18 cellular contexts compared by ENCODE assay signal in the genomic region with DNA sequence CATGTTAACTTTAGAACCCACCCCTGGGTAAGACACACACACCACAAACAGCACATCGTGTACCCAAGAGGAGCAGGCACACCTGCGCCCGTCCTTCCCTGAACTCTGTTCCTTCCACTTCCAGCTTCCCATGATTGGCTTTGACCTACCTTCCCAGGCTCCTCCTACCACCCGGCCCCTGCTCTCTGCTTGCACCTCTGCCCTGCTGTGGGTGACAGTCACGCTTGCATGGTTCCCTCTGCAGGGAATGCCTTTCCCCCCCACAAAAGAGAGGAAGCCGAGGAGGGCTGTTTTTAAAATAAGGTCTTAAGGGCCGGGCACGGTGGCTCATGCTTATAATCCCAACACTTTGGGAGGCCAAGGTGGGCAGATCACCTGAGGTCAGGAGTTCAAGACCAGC. TPM values are rescaled to one million over a fixed set of nuclear protein-coding genes. Genes with fewer than 3 reads are reported as not detected.
A peak's percentile ranks its signal among the peaks of the same experiment; 100 is the strongest.
DNase-seq lines count a peak whose midpoint lies in the region; ATAC-seq, FAIRE-seq and TF ChIP-seq lines count a peak whose summit lies in the region.
"Had no signal": no experiment of that assay in that cellular context is flagged by ENCODE, and none has a peak within 500 bp of the region (broad histone marks: within the 10 kb centered on the region; RNA-seq: fewer than 3 reads in every experiment).

No MANE protein-coding gene starts in this region.

- H3K27ac Mint-ChIP-seq in stimulated activated memory B cell treated with anti-CD40 and anti-IgM and Interleukin-4, amounts not matched to agents 10 μg/mL and 1 μg/mL and 100 μg/mL, for 72 hours: peak overlapping the region; percentile 10
- H3K27ac Mint-ChIP-seq in activated CD4-positive, alpha-beta T cell treated with anti-CD3 and anti-CD28 coated beads for 36 hours: no peak overlapping the region
- H3K27ac Mint-ChIP-seq: CD4-positive, alpha-beta memory T cell; HFFc6 had no signal

- H3K9me3 ChIP-seq in IMR-90 (ENCODE audit: control insufficient read depth, insufficient read depth, low read length) (no peaks in the 10 kb centered on the region), GM12878 (replicated peaks; ENCODE audit: control insufficient read depth, insufficient read depth, low read length) (no peaks in the 10 kb centered on the region), neuronal stem cell (replicated peaks in 1 of 2; ENCODE audit: control insufficient read depth in 2 of 2, insufficient read depth in 1 of 2, low read depth in 1 of 2, low read length in 2 of 2) (no peaks in the 10 kb centered on the region)
- H3K9me3 ChIP-seq: A549, BE2C, HAP-1 had no signal

- SMC1A ChIA-PET in GM12878 (lab: Charles Lee; ENCODE audit: uncharacterized antibody, unreplicated experiment): interaction anchor here (1.0 kb wide), 2 partner anchors 48 to 143 kb away, joined by 3 read pairs; no protein-coding TSS in a partner anchor

- no peaks in the 10 kb centered on the region for H3K9me3 Mint-ChIP-seq in stimulated activated memory B cell treated with anti-CD40 and anti-IgM and Interleukin-4, amounts not matched to agents 10 μg/mL and 1 μg/mL and 100 μg/mL, for 72 hours
- no peaks in the 10 kb centered on the region for H3K9me3 Mint-ChIP-seq in activated CD4-positive, alpha-beta T cell treated with anti-CD3 and anti-CD28 coated beads for 36 hours (ENCODE audit: low read depth)
- H3K9me3 Mint-ChIP-seq: HFFc6, IgD-negative memory B cell had no signal

- RAD21 ChIA-PET in GM12878 (lab: Charles Lee; ENCODE audit: unreplicated experiment): no interaction called here

- TF ChIP-seq RAD21 in IMR-90 (IDR thresholded peaks at IDR 0.05; ENCODE audit: low read length): no peak
- no peak for TF ChIP-seq RAD21 in GM12878 (IDR thresholded peaks at IDR 0.05; ENCODE audit: insufficient read depth, low read depth, low read length)

- H4K8ac ChIP-seq in IMR-90 (ENCODE audit: low read depth in 2 of 2, low read length in 2 of 2) (no peak overlapping the region), neuronal stem cell (ENCODE audit: low read depth, low read length) (no peak overlapping the region)

- H3K27ac ChIP-seq in IMR-90 (ENCODE audit: insufficient read depth, low read length) (no peak overlapping the region), GM12878 (ENCODE audit: control insufficient read depth, insufficient read depth) (no peak overlapping the region), neuronal stem cell (replicated peaks; ENCODE audit: low read length) (no peak overlapping the region)
- H3K27ac ChIP-seq: A549, C4-2B had no signal

- H3K36me3 ChIP-seq in IMR-90 (ENCODE audit: control insufficient read depth, insufficient read depth, low read length): peaks cover 17% of the 10 kb centered on the region
- H3K36me3 ChIP-seq in GM12878 (ENCODE audit: control insufficient read depth in 2 of 2, insufficient read depth in 2 of 2, low read length in 1 of 2): peaks cover 3 to 28% of the 10 kb centered on the region in 2 experiments; a peak in 3 of 4 replicates
- peaks cover 6 to 58% of the 10 kb centered on the region in 2 donors for H3K36me3 ChIP-seq in neuronal stem cell (replicated peaks in 1 of 2; ENCODE audit: control insufficient read depth in 2 of 2, insufficient read depth in 2 of 2, low read length in 2 of 2)

- 100% methylated on average over 3 of the region's 8 CpGs; no CpG with 5 or more reads in 1 of the 2 experiments for WGBS in IMR-90 (ENCODE audit: extremely low coverage in 2 of 2, insufficient read length in 1 of 2), 2 experiments
- over 99% methylated on average over 8 of the region's 8 CpGs for WGBS in GM12878 (ENCODE audit: insufficient coverage, insufficient replicate concordance, low lambda C conversion rate, missing lambda C conversion rate)
- WGBS in neuronal stem cell (ENCODE audit: extremely low coverage in 2 of 2, insufficient read length in 2 of 2, insufficient replicate concordance in 1 of 2), 2 donors: no CpG with 5 or more reads among the region's 8 CpGs

- H3K4ac ChIP-seq in IMR-90 (ENCODE audit: low read depth, low read length): no peak overlapping the region
- H3K4ac ChIP-seq in neuronal stem cell (ENCODE audit: low read length): no peak overlapping the region

- H3K14ac ChIP-seq in IMR-90 (replicated peaks; ENCODE audit: low read depth, low read length) (no peak overlapping the region), neuronal stem cell (ENCODE audit: low read length) (no peak overlapping the region)

- H3K27me3 ChIP-seq in IMR-90 (ENCODE audit: control insufficient read depth, insufficient read depth, low read length) (no peaks in the 10 kb centered on the region), GM12878 (replicated peaks in 1 of 2; ENCODE audit: control insufficient read depth in 2 of 2, insufficient read depth in 2 of 2, low read length in 1 of 2) (no peaks in the 10 kb centered on the region), neuronal stem cell (ENCODE audit: control insufficient read depth in 3 of 3, insufficient read depth in 3 of 3, low read depth in 1 of 3, low read length in 3 of 3) (no peaks in the 10 kb centered on the region)
- H3K27me3 ChIP-seq: BE2C had no signal

- peaks cover 42% of the 10 kb centered on the region for H3K36me3 Mint-ChIP-seq in stimulated activated memory B cell treated with anti-CD40 and anti-IgM and Interleukin-4, amounts not matched to agents 10 μg/mL and 1 μg/mL and 100 μg/mL, for 72 hours
- H3K36me3 Mint-ChIP-seq in activated CD4-positive, alpha-beta T cell treated with anti-CD3 and anti-CD28 coated beads for 36 hours (ENCODE audit: low read depth): peaks cover 35% of the 10 kb centered on the region

- no peak for TF ChIP-seq CTCF in IMR-90 (conservative IDR thresholded peaks at IDR 0.05; ENCODE audit: low read depth, low read length)
- TF ChIP-seq CTCF in GM12878 (IDR thresholded peaks at IDR 0.05 in 2 of 3, conservative IDR thresholded peaks at IDR 0.05 in 1 of 3; ENCODE audit: control insufficient read depth in 2 of 3, extremely low read depth in 1 of 3, insufficient read depth in 1 of 3, low read depth in 3 of 3, low read length in 3 of 3): no peak

- no peak for TF ChIP-seq POLR2A in IMR-90 (IDR thresholded peaks at IDR 0.05; ENCODE audit: low read depth, low read length)
- TF ChIP-seq POLR2A in GM12878 (IDR thresholded peaks at IDR 0.05; ENCODE audit: low read depth, low read length): no peak

- intact Hi-C loops in IMR-90 (cut with micrococcal nuclease) (no loop called here), GM12878 (cut with micrococcal nuclease; ENCODE audit: unreplicated experiment) (no loop called here)
- intact Hi-C loops in activated CD4-positive, alpha-beta T cell treated with anti-CD3 and anti-CD28 coated beads for 36 hours (cut with DNase I, micrococcal nuclease): no loop called here

- no peak overlapping the region for H4K5ac ChIP-seq in IMR-90 (ENCODE audit: low read depth, low read length)

- TF ChIP-seq EP300 in GM12878 (IDR thresholded peaks at IDR 0.05; ENCODE audit: borderline replicate concordance in 1 of 2, control insufficient read depth in 1 of 2, low read depth in 2 of 2, low read length in 2 of 2): no peak

- H3K79me2 ChIP-seq in GM12878 (ENCODE audit: control insufficient read depth, insufficient read depth, low read length): no peaks in the 10 kb centered on the region

- H3K27me3 Mint-ChIP-seq in stimulated activated memory B cell treated with anti-CD40 and anti-IgM and Interleukin-4, amounts not matched to agents 10 μg/mL and 1 μg/mL and 100 μg/mL, for 72 hours: no peaks in the 10 kb centered on the region
- H3K27me3 Mint-ChIP-seq in activated CD4-positive, alpha-beta T cell treated with anti-CD3 and anti-CD28 coated beads for 36 hours: no peaks in the 10 kb centered on the region
- H3K27me3 Mint-ChIP-seq: CD4-positive, alpha-beta memory T cell; IgD-negative memory B cell had no signal

- no peak overlapping the region; the same call in 1 of the 2 replicates for H3K56ac ChIP-seq in IMR-90 (ENCODE audit: extremely low read depth, insufficient read depth, low read length)

- H2AFZ ChIP-seq in IMR-90 (replicated peaks; ENCODE audit: low read length, poor library complexity) (no peak overlapping the region), GM12878 (ENCODE audit: control insufficient read depth, low read depth, low read length) (no peak overlapping the region), neuronal stem cell (ENCODE audit: low read length) (no peak overlapping the region)

- H3K4me1 ChIP-seq in IMR-90 (ENCODE audit: control insufficient read depth, insufficient read depth, low read length) (no peaks in the 10 kb centered on the region), GM12878 (ENCODE audit: control insufficient read depth, insufficient read depth, low read length) (no peaks in the 10 kb centered on the region), neuronal stem cell (ENCODE audit: control insufficient read depth in 2 of 2, insufficient read depth in 1 of 2, low read depth in 1 of 2, low read length in 2 of 2) (no peaks in the 10 kb centered on the region)
- H3K4me1 ChIP-seq: HAP-1 had no signal

- CTCF ChIA-PET in IMR-90 (lab: Yijun Ruan, JAX) (no interaction called here), GM12878 (lab: Yijun Ruan, JAX) (no interaction called here)
- CTCF ChIA-PET in activated CD4-positive, alpha-beta T cell treated with anti-CD3 and anti-CD28 coated beads for 36 hours (lab: Charles Lee): interaction anchor here (0.7 kb wide), 1 partner anchor 319 kb away, joined by 3 read pairs; no protein-coding TSS in a partner anchor

- H2BK20ac ChIP-seq in IMR-90 (ENCODE audit: low read depth, low read length): no peak overlapping the region

- no peak overlapping the region for H2BK12ac ChIP-seq in neuronal stem cell (ENCODE audit: low read length)

- H3K79me1 ChIP-seq in IMR-90 (ENCODE audit: low read depth in 1 of 2, low read length in 2 of 2) (no peaks in the 10 kb centered on the region), neuronal stem cell (ENCODE audit: low read depth, low read length) (no peaks in the 10 kb centered on the region)

- no peaks in the 10 kb centered on the region; the same call in 1 of the 2 replicates for H3K9me1 ChIP-seq in IMR-90 (ENCODE audit: insufficient read depth, low read length)

- peak overlapping the region; percentile 50 for H2AK9ac ChIP-seq in IMR-90 (replicated peaks; ENCODE audit: low read depth, low read length, poor library complexity)

- H2BK120ac ChIP-seq in IMR-90 (ENCODE audit: low read depth, low read length) (no peak overlapping the region), neuronal stem cell (ENCODE audit: low read depth, low read length) (no peak overlapping the region)

- no peak overlapping the region for H3K4me3 ChIP-seq in IMR-90 (ENCODE audit: insufficient read depth, low read depth, low read length)
- H3K4me3 ChIP-seq in GM12878: no peak overlapping the region
- no peak overlapping the region for H3K4me3 ChIP-seq in neuronal stem cell (ENCODE audit: low read length in 2 of 2)
- H3K4me3 ChIP-seq: A549, HAP-1 had no signal

- POLR2A ChIA-PET in IMR-90 (lab: Charles Lee; ENCODE audit: unreplicated experiment): no interaction called here
- POLR2A ChIA-PET in GM12878 (lab: Charles Lee): no interaction called here
- POLR2A ChIA-PET in activated CD4-positive, alpha-beta T cell treated with anti-CD3 and anti-CD28 coated beads for 36 hours (lab: Charles Lee): no interaction called here

- H3K23ac ChIP-seq in IMR-90 (ENCODE audit: low read depth, low read length): no peak overlapping the region
- H3K23ac ChIP-seq in neuronal stem cell (ENCODE audit: low read depth, low read length, poor library complexity): peak overlapping the region; percentile 85

- peaks cover 4% of the 10 kb centered on the region for H3K4me1 Mint-ChIP-seq in stimulated activated memory B cell treated with anti-CD40 and anti-IgM and Interleukin-4, amounts not matched to agents 10 μg/mL and 1 μg/mL and 100 μg/mL, for 72 hours
- no peaks in the 10 kb centered on the region for H3K4me1 Mint-ChIP-seq in activated CD4-positive, alpha-beta T cell treated with anti-CD3 and anti-CD28 coated beads for 36 hours

- H3K4me3 Mint-ChIP-seq in stimulated activated memory B cell treated with anti-CD40 and anti-IgM and Interleukin-4, amounts not matched to agents 10 μg/mL and 1 μg/mL and 100 μg/mL, for 72 hours: no peak overlapping the region
- H3K4me3 Mint-ChIP-seq in activated CD4-positive, alpha-beta T cell treated with anti-CD3 and anti-CD28 coated beads for 36 hours: no peak overlapping the region
- H3K4me3 Mint-ChIP-seq: CD4-positive, alpha-beta memory T cell; HFFc6; IgD-negative memory B cell had no signal

- H3K18ac ChIP-seq in IMR-90 (ENCODE audit: low read depth, low read length) (no peak overlapping the region), neuronal stem cell (ENCODE audit: low read length) (no peak overlapping the region)

- H2BK5ac ChIP-seq in IMR-90 (ENCODE audit: low read depth, low read length, poor library complexity, severe bottlenecking): no peak overlapping the region
- H2BK5ac ChIP-seq in neuronal stem cell (ENCODE audit: low read length): no peak overlapping the region

- in situ Hi-C loops in IMR-90 (cut with MboI; ENCODE audit: low sequenced_read_pairs): no loop called here
- in situ Hi-C loops in GM12878 (cut with MboI): no loop called here

- no peak overlapping the region for H4K91ac ChIP-seq in IMR-90 (ENCODE audit: insufficient read depth, low read depth, low read length)
- no peak overlapping the region for H4K91ac ChIP-seq in neuronal stem cell (ENCODE audit: low read depth, low read length, poor library complexity)

- H2AK5ac ChIP-seq in IMR-90 (ENCODE audit: low read depth, low read length): no peak overlapping the region
- H2AK5ac ChIP-seq in neuronal stem cell (ENCODE audit: low read depth, low read length): no peak overlapping the region

- no peaks in the 10 kb centered on the region for H4K20me1 ChIP-seq in IMR-90 (ENCODE audit: insufficient read depth, low read length)
- no peaks in the 10 kb centered on the region for H4K20me1 ChIP-seq in GM12878 (ENCODE audit: control insufficient read depth, insufficient read depth)

- H2BK15ac ChIP-seq in IMR-90 (ENCODE audit: low read depth, low read length) (no peak overlapping the region), neuronal stem cell (ENCODE audit: low read length) (no peak overlapping the region)

- H3K9ac ChIP-seq in IMR-90 (ENCODE audit: low read depth, low read length) (no peak overlapping the region), GM12878 (ENCODE audit: control insufficient read depth, insufficient read depth, low read length) (no peak overlapping the region), neuronal stem cell (ENCODE audit: low read depth, low read length, poor library complexity) (peak overlapping the region; percentile 24)

- DNase-seq in IMR-90 (no peak), GM12878 (ENCODE audit: low read depth, low spot score) (no peak), neuronal stem cell (ENCODE audit: low spot score) (no peak)
- no peak for DNase-seq in activated CD4-positive, alpha-beta T cell treated with anti-CD3 and anti-CD28 coated beads, Interleukin-2, amount 50 U/mL, for 4 hours
- no peak for DNase-seq in activated CD4-positive, alpha-beta T cell treated with anti-CD3 and anti-CD28 coated beads for 36 hours
- DNase-seq: BE2C; CD4-positive, alpha-beta memory T cell; DMS153; DMS79 treated with DMSO at 0.1 percent for 48 hours; GDM1; HFFc6 had no signal

- ATAC-seq in IMR-90 (ENCODE audit: low read depth) (no peak), GM12878 (no peak), GM19467 (IDR thresholded peaks at IDR 0.05; ENCODE audit: unreplicated experiment) (no peak)
- no peak for ATAC-seq in stimulated activated memory B cell treated with anti-CD40 and anti-IgM and Interleukin-4, amounts not matched to agents 10 μg/mL and 1 μg/mL and 100 μg/mL, for 72 hours
- no peak for ATAC-seq in activated CD4-positive, alpha-beta T cell treated with anti-CD3 and anti-CD28 coated beads for 36 hours

- dilution Hi-C loops in IMR-90 (cut with HindIII; ENCODE audit: low sequenced_read_pairs, unreplicated experiment): no loop called here

- no peak for FAIRE-seq in GM12878 (lab: Jason Lieb, UNC)
- FAIRE-seq: A549, GM19239 had no signal

- H3K4me2 ChIP-seq in IMR-90 (ENCODE audit: low read depth, low read length): no peak overlapping the region
- H3K4me2 ChIP-seq in GM12878 (ENCODE audit: control insufficient read depth, insufficient read depth): no peak overlapping the region
- H3K4me2 ChIP-seq in neuronal stem cell (ENCODE audit: insufficient read depth, low read length, poor library complexity, severe bottlenecking): no peak overlapping the region
- H3K4me2 ChIP-seq: A549 had no signal

- BruUV-seq in IMR-90 (replicated peaks; lab: Mats Ljungman, UMichigan) (no TSS peak), GM12878 (replicated peaks; lab: Mats Ljungman, UMichigan) (no TSS peak)

RNA-seq across cellular contexts. Expression of a gene that starts 16.4 kb away (rescaled TPM):
- total RNA-seq in IMR-90 (2012; rRNA removed) (10.6 and 12.0 TPM in 2 replicates), GM12878 (2014; rRNA removed) (41.7 and 44.9 TPM in 2 replicates), GM12878 (2014; rRNA removed; fragmentation: Illumina TruSeq; extraction: Trizol) (37.8 and 40.7 TPM in 2 replicates), GM12878 (2021) (39.7 and 45.3 TPM in 2 replicates)
- polyA plus RNA-seq in IMR-90 (2012; rRNA removed) (10.6 and 12.5 TPM in 2 replicates), GM12878 (2011; rRNA removed) (40.7 and 48.5 TPM in 2 replicates), GM12878 (2014; fragmentation: Illumina TruSeq; extraction: Trizol) (45.9 and 81.1 TPM in 2 replicates), GM12878 (2014; fragmentation: Nextera tagmentation; extraction: Ambion mirVana) (100 to 1,000 TPM in 1 of 2 experiments, 10 to 100 TPM in 1; 71.9 to 111 TPM), GM12878 (2014; rRNA removed) (51.8 and 54.4 TPM in 2 replicates), GM12878 (2016; fragmentation: Nextera tagmentation; extraction: Ambion mirVana) (10 to 100 TPM; 58.1 to 61.2 TPM)
- 5.4 and 6.0 TPM in 2 replicates for polyA plus RNA-seq in IMR-90 (2012; cell fraction: cytosol; rRNA removed)
- 6.3 and 26.3 TPM in 2 replicates for polyA plus RNA-seq in IMR-90 (2012; cell fraction: nucleus; rRNA removed; ENCODE audit: low replicate concordance)
- total RNA-seq in GM12878 (2013; cell fraction: nucleolus; rRNA removed): 17.9 and 30.9 TPM in 2 replicates
- polyA plus RNA-seq in GM12878 (2011; ENCODE audit: low read depth): 22.3 TPM
- 31.6 and 32.4 TPM in 2 replicates for polyA plus RNA-seq in GM12878 (2011; cell fraction: cytosol; rRNA removed)
- 39.3 and 40.6 TPM in 2 replicates for polyA plus RNA-seq in GM12878 (2011; cell fraction: nucleus; rRNA removed)
- 21.5 and 27.6 TPM in 2 replicates for polyA plus RNA-seq in GM12878 (2012)
- 22.2 and 24.2 TPM in 2 replicates for polyA minus RNA-seq in GM12878 (2011; rRNA and poly(A)+ RNA removed)
- 10.5 and 13.4 TPM in 2 replicates for polyA minus RNA-seq in GM12878 (2011; cell fraction: cytosol; rRNA and poly(A)+ RNA removed)
- 7.7 and 16.3 TPM in 2 replicates for polyA minus RNA-seq in GM12878 (2011; cell fraction: nucleus; rRNA and poly(A)+ RNA removed)
- polyA plus RNA-seq in neuronal stem cell (2013, experiment 1 of 2): 21.8 TPM
- 20.0 TPM for polyA plus RNA-seq in neuronal stem cell (2013, experiment 2 of 2)
- 10 to 100 TPM; 38.7 to 44.7 TPM for total RNA-seq in activated CD4-positive, alpha-beta T cell treated with anti-CD3 and anti-CD28 coated beads for 36 hours

RNA-seq across cellular contexts. Expression of a gene that starts 29.5 kb away (rescaled TPM):
- total RNA-seq in IMR-90 (2012; rRNA removed) (169 and 195 TPM in 2 replicates), GM12878 (2014; rRNA removed) (334 and 363 TPM in 2 replicates), GM12878 (2014; rRNA removed; fragmentation: Illumina TruSeq; extraction: Trizol) (240 and 248 TPM in 2 replicates), GM12878 (2021) (195 TPM in 2 replicates)
- polyA plus RNA-seq in IMR-90 (2012; rRNA removed) (173 and 187 TPM in 2 replicates), GM12878 (2011; rRNA removed) (463 and 554 TPM in 2 replicates), GM12878 (2014; fragmentation: Illumina TruSeq; extraction: Trizol) (262 and 272 TPM in 2 replicates), GM12878 (2014; fragmentation: Nextera tagmentation; extraction: Ambion mirVana) (1,000 to 10,000 TPM in 1 of 2 experiments, 100 to 1,000 TPM in 1; 827 to 1,431 TPM), GM12878 (2014; rRNA removed) (254 and 258 TPM in 2 replicates), GM12878 (2016; fragmentation: Nextera tagmentation; extraction: Ambion mirVana) (100 to 1,000 TPM; 631 to 689 TPM)
- polyA plus RNA-seq in IMR-90 (2012; cell fraction: cytosol; rRNA removed): 60.3 and 63.2 TPM in 2 replicates
- 17.7 and 85.4 TPM in 2 replicates for polyA plus RNA-seq in IMR-90 (2012; cell fraction: nucleus; rRNA removed; ENCODE audit: low replicate concordance)
- total RNA-seq in GM12878 (2013; cell fraction: nucleolus; rRNA removed): 46.3 and 60.4 TPM in 2 replicates
- polyA plus RNA-seq in GM12878 (2011; ENCODE audit: low read depth): 110 TPM
- 198 and 231 TPM in 2 replicates for polyA plus RNA-seq in GM12878 (2011; cell fraction: cytosol; rRNA removed)
- 171 and 180 TPM in 2 replicates for polyA plus RNA-seq in GM12878 (2011; cell fraction: nucleus; rRNA removed)
- polyA plus RNA-seq in GM12878 (2012): 130 and 177 TPM in 2 replicates
- polyA minus RNA-seq in GM12878 (2011; rRNA and poly(A)+ RNA removed): 268 and 279 TPM in 2 replicates
- polyA minus RNA-seq in GM12878 (2011; cell fraction: cytosol; rRNA and poly(A)+ RNA removed): 55.9 and 72.6 TPM in 2 replicates
- 53.2 and 79.4 TPM in 2 replicates for polyA minus RNA-seq in GM12878 (2011; cell fraction: nucleus; rRNA and poly(A)+ RNA removed)
- 169 TPM for polyA plus RNA-seq in neuronal stem cell (2013, experiment 1 of 2)
- 170 TPM for polyA plus RNA-seq in neuronal stem cell (2013, experiment 2 of 2)
- 100 to 1,000 TPM; 160 to 217 TPM for total RNA-seq in activated CD4-positive, alpha-beta T cell treated with anti-CD3 and anti-CD28 coated beads for 36 hours

RNA-seq across cellular contexts. Expression of a gene that starts 45.2 kb away (rescaled TPM):
- total RNA-seq in IMR-90 (2012; rRNA removed) (80.3 and 81.4 TPM in 2 replicates), GM12878 (2014; rRNA removed) (30.0 and 35.7 TPM in 2 replicates), GM12878 (2014; rRNA removed; fragmentation: Illumina TruSeq; extraction: Trizol) (23.8 and 30.8 TPM in 2 replicates), GM12878 (2021) (21.5 and 26.6 TPM in 2 replicates)
- polyA plus RNA-seq in IMR-90 (2012; rRNA removed) (39.6 and 50.9 TPM in 2 replicates), GM12878 (2011; rRNA removed) (25.8 and 32.9 TPM in 2 replicates), GM12878 (2014; fragmentation: Illumina TruSeq; extraction: Trizol) (29.7 and 31.9 TPM in 2 replicates), GM12878 (2014; fragmentation: Nextera tagmentation; extraction: Ambion mirVana) (10 to 100 TPM; 23.7 to 39.8 TPM), GM12878 (2014; rRNA removed) (20.9 and 26.6 TPM in 2 replicates), GM12878 (2016; fragmentation: Nextera tagmentation; extraction: Ambion mirVana) (10 to 100 TPM; 25.7 to 28.1 TPM)
- 25.5 and 41.7 TPM in 2 replicates for polyA plus RNA-seq in IMR-90 (2012; cell fraction: cytosol; rRNA removed)
- polyA plus RNA-seq in IMR-90 (2012; cell fraction: nucleus; rRNA removed; ENCODE audit: low replicate concordance): 19.3 and 58.1 TPM in 2 replicates
- total RNA-seq in GM12878 (2013; cell fraction: nucleolus; rRNA removed): 21.6 and 24.7 TPM in 2 replicates
- polyA plus RNA-seq in GM12878 (2011; ENCODE audit: low read depth): 10.6 TPM
- 17.0 and 18.3 TPM in 2 replicates for polyA plus RNA-seq in GM12878 (2011; cell fraction: cytosol; rRNA removed)
- 12.1 and 14.0 TPM in 2 replicates for polyA plus RNA-seq in GM12878 (2011; cell fraction: nucleus; rRNA removed)
- polyA plus RNA-seq in GM12878 (2012): 17.9 and 18.3 TPM in 2 replicates
- 15.5 and 18.9 TPM in 2 replicates for polyA minus RNA-seq in GM12878 (2011; rRNA and poly(A)+ RNA removed)
- 7.2 and 9.4 TPM in 2 replicates for polyA minus RNA-seq in GM12878 (2011; cell fraction: cytosol; rRNA and poly(A)+ RNA removed)
- 8.3 and 12.6 TPM in 2 replicates for polyA minus RNA-seq in GM12878 (2011; cell fraction: nucleus; rRNA and poly(A)+ RNA removed)
- polyA plus RNA-seq in neuronal stem cell (2013, experiment 1 of 2): 87.3 TPM
- polyA plus RNA-seq in neuronal stem cell (2013, experiment 2 of 2): 88.8 TPM
- total RNA-seq in activated CD4-positive, alpha-beta T cell treated with anti-CD3 and anti-CD28 coated beads for 36 hours: 10 to 100 TPM; 20.5 to 21.9 TPM

RNA-seq across cellular contexts. Expression of a gene that starts 58.2 kb away (rescaled TPM):
- 11.9 and 12.9 TPM in 2 replicates for total RNA-seq in IMR-90 (2012; rRNA removed)
- 13.7 and 16.3 TPM in 2 replicates for polyA plus RNA-seq in IMR-90 (2012; rRNA removed)
- polyA plus RNA-seq in IMR-90 (2012; cell fraction: cytosol; rRNA removed): 14.9 and 16.1 TPM in 2 replicates
- polyA plus RNA-seq in IMR-90 (2012; cell fraction: nucleus; rRNA removed; ENCODE audit: low replicate concordance): 13.4 and 27.1 TPM in 2 replicates
- 11.5 and 12.2 TPM in 2 replicates for total RNA-seq in GM12878 (2013; cell fraction: nucleolus; rRNA removed)
- total RNA-seq in GM12878 (2014; rRNA removed): 15.3 and 15.6 TPM in 2 replicates
- total RNA-seq in GM12878 (2014; rRNA removed; fragmentation: Illumina TruSeq; extraction: Trizol): 13.4 and 14.1 TPM in 2 replicates
- 20.7 and 21.4 TPM in 2 replicates for total RNA-seq in GM12878 (2021)
- 7.6 TPM for polyA plus RNA-seq in GM12878 (2011; ENCODE audit: low read depth)
- polyA plus RNA-seq in GM12878 (2011; rRNA removed): 2.8 and 4.0 TPM in 2 replicates
- polyA plus RNA-seq in GM12878 (2011; cell fraction: cytosol; rRNA removed): 3.7 and 3.9 TPM in 2 replicates
- 7.0 and 7.8 TPM in 2 replicates for polyA plus RNA-seq in GM12878 (2011; cell fraction: nucleus; rRNA removed)
- 13.7 and 16.7 TPM in 2 replicates for polyA plus RNA-seq in GM12878 (2012)
- 21.3 and 22.1 TPM in 2 replicates for polyA plus RNA-seq in GM12878 (2014; fragmentation: Illumina TruSeq; extraction: Trizol)
- polyA plus RNA-seq in GM12878 (2014; fragmentation: Nextera tagmentation; extraction: Ambion mirVana): under 1 TPM; 0.11 to 0.86 TPM
- polyA plus RNA-seq in GM12878 (2014; rRNA removed): 13.4 and 13.9 TPM in 2 replicates
- 1 to 10 TPM; 5.7 to 6.7 TPM for polyA plus RNA-seq in GM12878 (2016; fragmentation: Nextera tagmentation; extraction: Ambion mirVana)
- 2.6 and 3.5 TPM in 2 replicates for polyA minus RNA-seq in GM12878 (2011; rRNA and poly(A)+ RNA removed)
- polyA minus RNA-seq in GM12878 (2011; cell fraction: cytosol; rRNA and poly(A)+ RNA removed): 1.3 and 1.9 TPM in 2 replicates
- polyA minus RNA-seq in GM12878 (2011; cell fraction: nucleus; rRNA and poly(A)+ RNA removed): 2.4 and 3.3 TPM in 2 replicates
- polyA plus RNA-seq in neuronal stem cell (2013, experiment 1 of 2): 10.4 TPM
- polyA plus RNA-seq in neuronal stem cell (2013, experiment 2 of 2): 10.9 TPM
- 10 to 100 TPM; 21.2 to 24.8 TPM for total RNA-seq in activated CD4-positive, alpha-beta T cell treated with anti-CD3 and anti-CD28 coated beads for 36 hours
